ENCODE assay signal across 8 cellular contexts in genomic region chr4:147550626-147551250, GRCh38.
DNase-seq lines count a peak whose midpoint lies in the region; ATAC-seq and TF ChIP-seq lines count a peak whose summit lies in the region.

No MANE protein-coding gene starts in this region.

- H3K27me3 Mint-ChIP-seq in progenitor cell of endocrine pancreas, result no peaks in the 10 kb centered on the region

- ATAC-seq in GM19455 (IDR thresholded peaks at IDR 0.05; ENCODE audit: unreplicated experiment) (peak; percentile 65), HG03575 (IDR thresholded peaks at IDR 0.05; ENCODE audit: extremely low read depth, insufficient number of reproducible peaks, low FRiP score, unreplicated experiment) (peak; percentile 65), HG03571 (IDR thresholded peaks at IDR 0.05; ENCODE audit: unreplicated experiment) (no peak)

- in situ Hi-C loops in G401 (cut with HindIII; ENCODE audit: low sequenced_read_pairs), result no loop called here

- DNase-seq in Daoy (ENCODE audit: low read depth) (peak; percentile 45), fibroblast of peridontal ligament (ENCODE audit: extremely low read depth) (peak; percentile 64), progenitor cell of endocrine pancreas (ENCODE audit: low spot score, unreplicated experiment) (no peak), kidney glomerular epithelial cell (lab: John Stamatoyannopoulos, UW) (no peak), G401 (ENCODE audit: low spot score) (no peak)

- no peak overlapping the region for H3K4me3 Mint-ChIP-seq in progenitor cell of endocrine pancreas (ENCODE audit: low read depth)

- TF ChIP-seq CTCF in progenitor cell of endocrine pancreas (IDR thresholded peaks at IDR 0.05; ENCODE audit: unreplicated experiment), result no peak

- no peak overlapping the region for H3K27ac Mint-ChIP-seq in progenitor cell of endocrine pancreas

- H3K9me3 Mint-ChIP-seq in progenitor cell of endocrine pancreas (ENCODE audit: low read depth), result peaks cover 4% of the 10 kb centered on the region

- peaks cover 4% of the 10 kb centered on the region for H3K36me3 Mint-ChIP-seq in progenitor cell of endocrine pancreas (ENCODE audit: insufficient read depth)

- H3K4me1 Mint-ChIP-seq in progenitor cell of endocrine pancreas (ENCODE audit: low read depth), result no peaks in the 10 kb centered on the region

Comparison
In these comparisons a context has a peak if more than half of its experiments do, and no peak if none do; other contexts are left out.
1. DNase-seq: peak in Daoy (single experiment) and fibroblast of peridontal ligament (single experiment); none in progenitor cell of endocrine pancreas (single experiment), kidney glomerular epithelial cell (single experiment) and G401 (single experiment).